Comparison of ENCODE assay signal across 30 cellular contexts in genomic region chr14:83874662-83875061, GRCh38.
A peak's percentile ranks its signal among the peaks of the same experiment; 100 is the strongest.
DNase-seq lines count a peak whose midpoint lies in the region; ATAC-seq and TF ChIP-seq lines count a peak whose summit lies in the region.
"Had no signal": no experiment of that assay in that cellular context is flagged by ENCODE, and none has a peak within 500 bp of the region (broad histone marks: within the 10 kb centered on the region; RNA-seq: fewer than 3 reads in every experiment).

No MANE protein-coding gene starts in this region.

- no peaks in the 10 kb centered on the region for H3K27me3 ChIP-seq in adipocyte (replicated peaks; ENCODE audit: control insufficient read depth, insufficient read depth, low read length)
- H3K27me3 ChIP-seq in foreskin keratinocyte: no peaks in the 10 kb centered on the region
- no peaks in the 10 kb centered on the region for H3K27me3 ChIP-seq in CD8-positive, alpha-beta T cell (ENCODE audit: insufficient read depth, low read length)
- H3K27me3 ChIP-seq: cardiac muscle cell, gastroesophageal sphincter, SJSA1, uterus had no signal

- H3K36me3 ChIP-seq in adipocyte (ENCODE audit: control insufficient read depth, insufficient read depth, low read length, severe bottlenecking): no peaks in the 10 kb centered on the region
- no peaks in the 10 kb centered on the region for H3K36me3 ChIP-seq in CD8-positive, alpha-beta T cell (ENCODE audit: insufficient read depth, low read length)
- H3K36me3 ChIP-seq: cardiac muscle cell, gastroesophageal sphincter, SJSA1, thoracic aorta, uterus had no signal

- ATAC-seq in foreskin keratinocyte: peak; percentile 48
- ATAC-seq in CD8-positive, alpha-beta T cell: no peak
- ATAC-seq: effector memory CD8-positive, alpha-beta T cell; gastroesophageal sphincter; mucosa of descending colon; right cardiac atrium; stimulated activated naive CD8-positive, alpha-beta T cell treated with anti-CD3 and anti-CD28 coated beads, Interleukin-15, Interleukin-2, amounts not matched to agents 100 U/mL and 50 U/mL, for 24 hours had no signal

- no peak for TF ChIP-seq CTCF in foreskin keratinocyte (conservative IDR thresholded peaks at IDR 0.05)
- no peak for TF ChIP-seq CTCF in CD8-positive, alpha-beta T cell (IDR thresholded peaks at IDR 0.05)

- no peaks in the 10 kb centered on the region for H3K27me3 Mint-ChIP-seq in CD8-positive, alpha-beta T cell (ENCODE audit: low read depth)
- H3K27me3 Mint-ChIP-seq: CD4-positive, alpha-beta T cell; effector memory CD8-positive, alpha-beta T cell had no signal

- no peaks in the 10 kb centered on the region for H3K36me3 Mint-ChIP-seq in CD8-positive, alpha-beta T cell

- H3K9me3 ChIP-seq in adipocyte (ENCODE audit: control insufficient read depth, low read length): no peaks in the 10 kb centered on the region
- H3K9me3 ChIP-seq in CD8-positive, alpha-beta T cell (ENCODE audit: low read length): no peaks in the 10 kb centered on the region
- H3K9me3 ChIP-seq: gastroesophageal sphincter, thoracic aorta, uterus had no signal

- peaks cover 8% of the 10 kb centered on the region for H3K9me3 Mint-ChIP-seq in CD8-positive, alpha-beta T cell
- H3K9me3 Mint-ChIP-seq: H9 had no signal

- H3K4me1 ChIP-seq in adipocyte (ENCODE audit: control insufficient read depth, insufficient read depth, low read length) (peaks cover 8% of the 10 kb centered on the region), foreskin keratinocyte (no peaks in the 10 kb centered on the region)
- H3K4me1 ChIP-seq in CD8-positive, alpha-beta T cell (ENCODE audit: insufficient read depth, low read length): no peaks in the 10 kb centered on the region
- H3K4me1 ChIP-seq: SJSA1, uterus had no signal

- H3K4me3 ChIP-seq in adipocyte (ENCODE audit: low read length): no peak overlapping the region
- H3K4me3 ChIP-seq in CD8-positive, alpha-beta T cell (ENCODE audit: low read depth, low read length): no peak overlapping the region
- H3K4me3 ChIP-seq: cardiac muscle cell, coronary artery, gastroesophageal sphincter, mucosa of descending colon, SJSA1, thoracic aorta, uterus had no signal

- no peak overlapping the region for H3K9ac ChIP-seq in adipocyte (ENCODE audit: low read length)

- POLR2A ChIA-PET in CD8-positive, alpha-beta T cell (lab: Charles Lee): no interaction called here

- no peak overlapping the region for H3K4me3 Mint-ChIP-seq in CD8-positive, alpha-beta T cell
- H3K4me3 Mint-ChIP-seq: activated naive CD4-positive, alpha-beta T cell treated with anti-CD3 and anti-CD28 coated beads for 36 hours; CD4-positive, alpha-beta T cell; effector memory CD8-positive, alpha-beta T cell; H9 had no signal

- intact Hi-C loops in CD8-positive, alpha-beta T cell (cut with DNase I, micrococcal nuclease): no loop called here

- H3K27ac ChIP-seq in foreskin keratinocyte: no peak overlapping the region
- H3K27ac ChIP-seq in CD8-positive, alpha-beta T cell (ENCODE audit: low read depth, low read length): no peak overlapping the region
- H3K27ac ChIP-seq: cardiac muscle cell, coronary artery, gastroesophageal sphincter, SJSA1, thoracic aorta, uterus had no signal

- CTCF ChIA-PET in CD8-positive, alpha-beta T cell (lab: Charles Lee): no interaction called here

- DNase-seq in GM04504 (ENCODE audit: low read depth) (peak; percentile 45), adipocyte (ENCODE audit: low read depth) (peak; percentile 39), foreskin keratinocyte (peak; percentile 9 to 30), renal cortical epithelial cell (ENCODE audit: low read depth) (peak; percentile 30), Kasumi-1 (lab: John Stamatoyannopoulos, UW) (no peak), NCI-H2227 (lab: John Stamatoyannopoulos, UW; ENCODE audit: unreplicated experiment) (no peak), amygdala (lab: John Stamatoyannopoulos, UW) (no peak)
- no peak for DNase-seq in CD8-positive, alpha-beta T cell
- DNase-seq: activated CD4-positive, CD25-positive, alpha-beta regulatory T cell; activated naive CD4-positive, alpha-beta T cell treated with anti-CD3 and anti-CD28 coated beads for 36 hours; anterior cingulate cortex; CD4-positive, alpha-beta T cell; effector memory CD8-positive, alpha-beta T cell; erythroblast; H9; MM.1S; mucosa of descending colon; NCI-H2081; NCI-H774; right cardiac atrium; RPMI8226; stimulated activated CD4-positive, alpha-beta T cell treated with anti-CD3 and anti-CD28 coated beads, Interleukin-4, amount 100 ng/mL, for 4 hours; stimulated activated naive CD8-positive, alpha-beta T cell treated with anti-CD3 and anti-CD28 coated beads, Interleukin-15, Interleukin-2, amounts not matched to agents 100 U/mL and 50 U/mL, for 24 hours; T-helper 1 cell; uterus had no signal

- no peaks in the 10 kb centered on the region for H3K4me1 Mint-ChIP-seq in CD8-positive, alpha-beta T cell (ENCODE audit: low read depth)
- H3K4me1 Mint-ChIP-seq: H9 had no signal

- H3K27ac Mint-ChIP-seq in CD8-positive, alpha-beta T cell: no peak overlapping the region
- H3K27ac Mint-ChIP-seq: activated naive CD4-positive, alpha-beta T cell treated with anti-CD3 and anti-CD28 coated beads for 36 hours; CD4-positive, alpha-beta T cell; effector memory CD8-positive, alpha-beta T cell; H9 had no signal

Comparison
In these comparisons a context has a peak if more than half of its experiments do, and no peak if none do; other contexts are left out.
1. DNase-seq: peak in GM04504 (single experiment), adipocyte (single experiment), foreskin keratinocyte (2 of 2) and renal cortical epithelial cell (single experiment); none in Kasumi-1 (0 of 2), CD8-positive, alpha-beta T cell (0 of 7), NCI-H2227 (single experiment) and amygdala (0 of 56).